In genomic region chr13:43981091-43981490, GRCh38 we compare ENCODE assay signal across 1 cellular context.
TF ChIP-seq lines count a peak whose summit lies in the region.

No MANE protein-coding gene starts in this region.

TF ChIP-seq in SK-N-SH, 30 proteins besides CTCF, POLR2A, EP300 and RAD21 (continued from another document):
- TF ChIP-seq IRF3 (IDR thresholded peaks at IDR 0.05; ENCODE audit: low read depth, low read length) (no peak), USF1 (IDR thresholded peaks at IDR 0.05; ENCODE audit: borderline replicate concordance, low read depth) (no peak), SMC3 (IDR thresholded peaks at IDR 0.05; ENCODE audit: low read depth, low read length) (no peak), CHD2 (IDR thresholded peaks at IDR 0.05; ENCODE audit: low read length, partially characterized antibody) (no peak), ZBTB33 (IDR thresholded peaks at IDR 0.05; ENCODE audit: borderline replicate concordance, low read depth) (no peak), GABPA (IDR thresholded peaks at IDR 0.05; ENCODE audit: low read depth) (no peak)
